ENCODE assay signal across 16 cellular contexts in the genomic region with DNA sequence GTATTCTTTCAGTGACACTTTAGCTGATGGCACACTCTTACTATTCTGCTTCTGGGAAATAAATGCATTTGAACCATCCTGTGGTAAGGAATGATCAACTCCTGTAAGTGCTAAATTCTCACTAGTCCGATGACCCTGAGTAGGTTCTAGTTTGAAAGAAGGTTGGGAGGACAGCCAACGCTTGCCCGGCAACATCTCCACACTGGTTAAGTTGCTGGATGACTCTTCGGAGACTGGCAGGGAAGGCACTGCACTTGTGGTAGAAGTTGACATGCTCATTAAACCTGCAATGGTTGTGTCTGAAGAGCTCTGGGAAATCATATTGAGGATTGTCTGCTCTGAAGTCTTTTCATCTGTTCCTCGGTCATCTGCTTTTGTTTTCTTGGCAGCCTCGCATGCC. TPM values are rescaled to one million over a fixed set of nuclear protein-coding genes. Genes with fewer than 3 reads are reported as not detected.
DNase-seq lines count a peak whose midpoint lies in the region; ATAC-seq, FAIRE-seq and TF ChIP-seq lines count a peak whose summit lies in the region.
"Had no signal": no experiment of that assay in that cellular context is flagged by ENCODE, and none has a peak within 500 bp of the region (broad histone marks: within the 10 kb centered on the region; RNA-seq: fewer than 3 reads in every experiment).

No MANE protein-coding gene starts in this region.

- H2AFZ ChIP-seq in K562 (ENCODE audit: low read depth, low read length): no peak overlapping the region
- H2AFZ ChIP-seq: GM23338 had no signal

- intact Hi-C loops in K562 (cut with micrococcal nuclease): no loop called here
- intact Hi-C loops in gastrocnemius medialis (cut with DNase I; ENCODE audit: low total_unique reads): no loop called here
- intact Hi-C loops in head of caudate nucleus (cut with DNase I): no loop called here

- no peak overlapping the region for H3K4me3 ChIP-seq in K562
- H3K4me3 ChIP-seq in gastrocnemius medialis: no peak overlapping the region
- H3K4me3 ChIP-seq: GM23338 had no signal

- no peak for FAIRE-seq in K562 (lab: Jason Lieb, UNC)
- FAIRE-seq: G401.6, GM18507 had no signal

- H3K4me1 Mint-ChIP-seq in T-helper 17 cell: peaks cover 4% of the 10 kb centered on the region
- H3K4me1 Mint-ChIP-seq: GM23338, H9 had no signal

- TF ChIP-seq EP300 in K562 (IDR thresholded peaks at IDR 0.05; ENCODE audit: low read length): no peak

- H3K36me3 Mint-ChIP-seq in T-helper 17 cell (ENCODE audit: low read depth): peaks cover 12% of the 10 kb centered on the region

- no peak for TF ChIP-seq RAD21 in K562 (CRISPR knock-in tag; conservative IDR thresholded peaks at IDR 0.05 in 1 of 2, IDR thresholded peaks at IDR 0.05 in 1 of 2)

- H3K27me3 Mint-ChIP-seq in T-helper 17 cell: no peaks in the 10 kb centered on the region
- H3K27me3 Mint-ChIP-seq: CD4-positive, alpha-beta memory T cell had no signal

- 91% methylated on average over 6 of the region's 6 CpGs for WGBS in K562 (ENCODE audit: insufficient coverage, low coverage, missing lambda C conversion rate)

- H3K36me3 ChIP-seq in K562 (ENCODE audit: control insufficient read depth, insufficient read depth, low read length) (peaks cover 94% of the 10 kb centered on the region), gastrocnemius medialis (peaks cover 3 to 42% of the 10 kb centered on the region in 2 donors)

- peak overlapping the region; percentile 39 for H3K27ac Mint-ChIP-seq in T-helper 17 cell
- H3K27ac Mint-ChIP-seq: GM23338 had no signal

- H3K9ac ChIP-seq in K562 (ENCODE audit: insufficient read depth in 1 of 2, low read depth in 2 of 2, low read length in 2 of 2): peak overlapping the region in 1 of 2 experiments; percentile 31; a peak in 1 of 4 replicates

- no TSS peak for BruUV-seq in K562 (replicated peaks; lab: Mats Ljungman, UMichigan)

- TF ChIP-seq POLR2A in K562 (conservative IDR thresholded peaks at IDR 0.05) (no peak), gastrocnemius medialis (IDR thresholded peaks at IDR 0.05) (no peak)

- H3K9me1 ChIP-seq in K562 (ENCODE audit: control insufficient read depth, insufficient read depth, low read length): no peaks in the 10 kb centered on the region

- POLR2A ChIA-PET in K562 (lab: Yijun Ruan, JAX): interaction anchor here (0.6 to 2.2 kb wide), 6 partner anchors 9 to 263 kb away, joined by 3 to 14 read pairs (median 4); a partner anchor contains a TSS

- CTCF ChIA-PET in K562 (lab: Yijun Ruan, JAX; ENCODE audit: low intra/inter-chr PET ratio): no interaction called here

- no peak overlapping the region for H3K4me3 Mint-ChIP-seq in T-helper 17 cell
- H3K4me3 Mint-ChIP-seq: CD4-positive, alpha-beta memory T cell; GM23338; H9 had no signal

- ATAC-seq in T-helper 17 cell (no peak), K562 (no peak), gastrocnemius medialis (no peak), HG02981 (IDR thresholded peaks at IDR 0.05; ENCODE audit: unreplicated experiment) (no peak)
- ATAC-seq: GM23338, HCT116 had no signal

- H3K4me1 ChIP-seq in K562 (replicated peaks in 1 of 2; ENCODE audit: control insufficient read depth in 2 of 2, insufficient read depth in 2 of 2, low read length in 2 of 2) (peaks cover 5 to 16% of the 10 kb centered on the region in 2 experiments; a peak in 3 of 5 replicates), gastrocnemius medialis (peaks cover 22 to 39% of the 10 kb centered on the region in 2 donors)
- H3K4me1 ChIP-seq: Caco-2 had no signal

- in situ Hi-C loops in K562 (cut with MboI): no loop called here
- in situ Hi-C loops in gastrocnemius medialis (cut with MboI; ENCODE audit: low sequenced_read_pairs in 4 of 4): no loop called here

- TF ChIP-seq CTCF in K562 (IDR thresholded peaks at IDR 0.05 in 2 of 3, conservative IDR thresholded peaks at IDR 0.05 in 1 of 3; ENCODE audit: insufficient read depth in 2 of 3, low read depth in 1 of 3, low read length in 3 of 3) (no peak), gastrocnemius medialis (IDR thresholded peaks at IDR 0.05 in 4 of 5, conservative IDR thresholded peaks at IDR 0.05 in 1 of 5) (no peak)

- peak overlapping the region; percentile 14; the same call in 1 of the 2 replicates for H3K4me2 ChIP-seq in K562 (ENCODE audit: insufficient read depth, low read length)
- H3K4me2 ChIP-seq: GM23338 had no signal

- H4K20me1 ChIP-seq in K562 (replicated peaks; ENCODE audit: control insufficient read depth, insufficient read depth, low read length): peaks cover 14% of the 10 kb centered on the region; the same call in 1 of the 2 replicates

- H3K27ac ChIP-seq in K562 (ENCODE audit: extremely low read depth, low read depth, low read length): peak overlapping the region; percentile 38; the same call in 1 of the 3 replicates
- peak overlapping the region in 3 of 4 donors; percentile 7 to 32 (median 28) for H3K27ac ChIP-seq in gastrocnemius medialis

- H3K9me3 ChIP-seq in T-helper 17 cell (ENCODE audit: control insufficient read depth, low read length, poor library complexity, severe bottlenecking) (no peaks in the 10 kb centered on the region), K562 (replicated peaks; ENCODE audit: control insufficient read depth, insufficient read depth, low read depth, low read length) (no peaks in the 10 kb centered on the region), gastrocnemius medialis (no peaks in the 10 kb centered on the region)
- H3K9me3 ChIP-seq: Caco-2 had no signal

- H3K27me3 ChIP-seq in K562 (ENCODE audit: control insufficient read depth in 2 of 2, insufficient read depth in 2 of 2, low read length in 2 of 2): no peaks in the 10 kb centered on the region
- no peaks in the 10 kb centered on the region for H3K27me3 ChIP-seq in gastrocnemius medialis

- DNase-seq in T-helper 17 cell (no peak), K562 (ENCODE audit: extremely low read depth in 1 of 4, low spot score in 3 of 4) (no peak), gastrocnemius medialis (no peak), NCI-H510A treated with DMSO at 0.1 percent for 48 hours (lab: John Stamatoyannopoulos, UW) (no peak), head of caudate nucleus (no peak)
- DNase-seq: C1 segment of cervical spinal cord; Caco-2; CD4-positive, alpha-beta memory T cell; DMS153; DND-41; H9 had no signal

- H3K79me2 ChIP-seq in K562 (ENCODE audit: control insufficient read depth, insufficient read depth, low read length): peaks cover 50% of the 10 kb centered on the region

TF ChIP-seq in K562, 482 proteins besides CTCF, POLR2A, EP300 and RAD21 (continues in another document):
- no peak for TF ChIP-seq ZNF239 (CRISPR knock-in tag; IDR thresholded peaks at IDR 0.05)
- peak; percentile 1 for TF ChIP-seq CCNT2 (IDR thresholded peaks at IDR 0.05; ENCODE audit: borderline replicate concordance, extremely low read depth, insufficient read length, low read depth, low read length)
- no peak for TF ChIP-seq FOXA3 (CRISPR knock-in tag; conservative IDR thresholded peaks at IDR 0.05 in 1 of 2, IDR thresholded peaks at IDR 0.05 in 1 of 2)

RNA-seq across cellular contexts. Expression of a gene that starts 12.0 kb away (rescaled TPM):
- 100 to 1,000 TPM in 1 of 2 donors, 10 to 100 TPM in 1; 90.2 to 127 TPM for total RNA-seq in T-helper 17 cell
- total RNA-seq in K562 (2011; cell fraction: chromatin; rRNA removed; ENCODE audit: low replicate concordance): 193 and 271 TPM in 2 replicates
- 175 and 180 TPM in 2 replicates for total RNA-seq in K562 (2011; cell fraction: nucleolus; rRNA removed)
- total RNA-seq in K562 (2011; cell fraction: nucleoplasm; rRNA removed): 137 and 174 TPM in 2 replicates
- total RNA-seq in K562 (2014; rRNA removed): 41.1 and 43.8 TPM in 2 replicates
- total RNA-seq in K562 (2014; rRNA removed; fragmentation: Illumina TruSeq; extraction: Trizol): 65.0 and 70.3 TPM in 2 replicates
- total RNA-seq in K562 (2015; rRNA removed; fragmentation: Illumina TruSeq; extraction: Trizol): 48.1 and 55.4 TPM in 2 replicates
- 43.6 and 44.8 TPM in 2 replicates for total RNA-seq in K562 (2021)
- 60.3 and 63.9 TPM in 2 replicates for polyA plus RNA-seq in K562 (2011; rRNA removed)
- polyA plus RNA-seq in K562 (2011; cell fraction: cytosol; rRNA removed): 54.6 and 68.2 TPM in 2 replicates
- polyA plus RNA-seq in K562 (2011; cell fraction: nucleus; rRNA removed): 83.7 and 86.1 TPM in 2 replicates
- 27.8 and 47.9 TPM in 2 replicates for polyA plus RNA-seq in K562 (2012)
- polyA plus RNA-seq in K562 (2014; fragmentation: Illumina TruSeq; extraction: Trizol): 45.6 and 48.5 TPM in 2 replicates
- polyA plus RNA-seq in K562 (2014; fragmentation: Nextera tagmentation; extraction: Ambion mirVana): 10 to 100 TPM; 80.0 to 89.8 TPM
- 51.6 and 57.6 TPM in 2 replicates for polyA plus RNA-seq in K562 (2014; rRNA removed)
- polyA minus RNA-seq in K562 (2011; rRNA and poly(A)+ RNA removed): 134 and 138 TPM in 2 replicates
- polyA minus RNA-seq in K562 (2011; cell fraction: cytosol; rRNA and poly(A)+ RNA removed): 26.6 and 44.2 TPM in 2 replicates
- polyA minus RNA-seq in K562 (2011; cell fraction: nucleus; rRNA and poly(A)+ RNA removed): 97.1 and 104 TPM in 2 replicates
- total RNA-seq in gastrocnemius medialis: 100 to 1,000 TPM in 1 of 4 donors, 10 to 100 TPM in 3; 69.0 to 107 (median 76.4) TPM

RNA-seq across cellular contexts. Expression of a gene that starts 22.5 kb away (rescaled TPM):
- total RNA-seq in T-helper 17 cell (100 to 1,000 TPM in 1 of 2 donors, 10 to 100 TPM in 1; 87.5 to 117 TPM), K562 (2014; rRNA removed) (17.1 and 24.0 TPM in 2 replicates), K562 (2014; rRNA removed; fragmentation: Illumina TruSeq; extraction: Trizol) (51.0 and 60.3 TPM in 2 replicates), K562 (2015; rRNA removed; fragmentation: Illumina TruSeq; extraction: Trizol) (37.6 and 39.0 TPM in 2 replicates), K562 (2021) (52.4 and 53.9 TPM in 2 replicates), gastrocnemius medialis (10 to 100 TPM; 18.0 to 21.4 (median 19.6) TPM)
- total RNA-seq in K562 (2011; cell fraction: chromatin; rRNA removed; ENCODE audit: low replicate concordance): 99.4 and 118 TPM in 2 replicates
- total RNA-seq in K562 (2011; cell fraction: nucleolus; rRNA removed): 36.3 and 46.0 TPM in 2 replicates
- 45.0 and 52.4 TPM in 2 replicates for total RNA-seq in K562 (2011; cell fraction: nucleoplasm; rRNA removed)
- polyA plus RNA-seq in K562 (2011; rRNA removed) (44.4 and 49.7 TPM in 2 replicates), K562 (2014; fragmentation: Illumina TruSeq; extraction: Trizol) (27.1 and 33.4 TPM in 2 replicates), K562 (2014; fragmentation: Nextera tagmentation; extraction: Ambion mirVana) (10 to 100 TPM in 1 of 2 experiments, 1 to 10 TPM in 1; 9.7 to 10.5 TPM), K562 (2014; rRNA removed) (18.2 and 18.5 TPM in 2 replicates)
- polyA plus RNA-seq in K562 (2011; cell fraction: cytosol; rRNA removed): 14.6 and 26.2 TPM in 2 replicates
- 54.4 and 61.1 TPM in 2 replicates for polyA plus RNA-seq in K562 (2011; cell fraction: nucleus; rRNA removed)
- polyA plus RNA-seq in K562 (2012): 14.2 and 17.1 TPM in 2 replicates
- polyA minus RNA-seq in K562 (2011; rRNA and poly(A)+ RNA removed): 223 and 245 TPM in 2 replicates
- 31.3 and 40.4 TPM in 2 replicates for polyA minus RNA-seq in K562 (2011; cell fraction: cytosol; rRNA and poly(A)+ RNA removed)
- 28.1 and 55.5 TPM in 2 replicates for polyA minus RNA-seq in K562 (2011; cell fraction: nucleus; rRNA and poly(A)+ RNA removed)
